In the genomic region with DNA sequence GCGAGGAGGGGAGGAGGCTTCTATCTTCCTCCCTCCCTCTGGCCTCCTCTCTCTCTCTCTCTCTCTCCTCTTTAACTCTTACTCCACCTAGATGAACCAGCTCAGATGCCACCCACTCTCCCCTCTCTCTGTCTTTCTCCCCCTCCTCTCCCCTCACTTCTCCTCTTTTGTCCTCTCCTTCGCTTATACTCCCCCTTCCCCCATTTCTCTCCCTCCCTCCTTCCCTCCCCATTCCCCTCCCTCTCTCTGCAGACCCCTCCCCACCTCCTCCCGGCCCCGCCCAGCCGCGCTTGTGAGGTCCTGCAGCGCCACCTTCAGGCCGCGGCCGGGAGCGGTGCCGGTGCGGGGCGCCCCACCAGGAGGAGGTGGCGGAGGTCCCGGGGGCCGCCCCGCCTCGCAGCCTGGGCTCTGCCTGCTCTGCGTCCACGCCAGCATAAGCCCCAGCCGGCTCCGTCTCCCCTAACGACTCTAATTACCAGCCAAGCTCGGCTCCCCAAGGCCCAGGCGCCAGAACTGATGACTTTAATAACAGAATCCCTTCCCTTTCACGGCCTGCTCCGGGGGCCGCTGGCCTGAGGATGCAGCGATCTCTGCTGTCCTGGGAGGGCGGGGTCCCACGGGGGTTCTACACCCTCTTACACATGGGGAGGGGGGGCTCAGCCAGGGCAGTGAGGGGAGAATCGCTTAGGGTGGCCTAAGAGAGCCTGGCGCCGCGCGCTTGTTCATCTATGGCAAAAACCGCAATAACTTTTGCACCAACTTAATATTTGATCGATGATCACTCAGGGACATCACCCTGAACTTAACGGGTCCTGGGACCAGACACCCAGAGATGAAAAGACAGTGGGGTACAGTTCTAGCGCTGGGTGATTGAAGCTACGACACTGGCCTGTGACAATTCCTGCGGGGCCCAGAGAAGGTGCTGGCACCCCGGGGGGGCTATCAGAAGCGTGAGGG, we compare ENCODE assay signal across 9 cellular contexts.
A peak's percentile ranks its signal among the peaks of the same experiment; 100 is the strongest.
DNase-seq lines count a peak whose midpoint lies in the region; ATAC-seq and TF ChIP-seq lines count a peak whose summit lies in the region.
"Had no signal": no experiment of that assay in that cellular context is flagged by ENCODE, and none has a peak within 500 bp of the region (broad histone marks: within the 10 kb centered on the region; RNA-seq: fewer than 3 reads in every experiment).

No MANE protein-coding gene starts in this region.

- TF ChIP-seq CTCF in DOHH2 (IDR thresholded peaks at IDR 0.05; ENCODE audit: low read depth, low read length, poor library complexity, severe bottlenecking) (peak; percentile 85), NB4 (IDR thresholded peaks at IDR 0.05; ENCODE audit: low read depth, low read length) (peak; percentile 27), hepatocyte (IDR thresholded peaks at IDR 0.05; ENCODE audit: poor library complexity) (peak; percentile 97)

- H3K9me2 ChIP-seq in DOHH2 (replicated peaks; ENCODE audit: control insufficient read depth, low read length) (no peaks in the 10 kb centered on the region), hepatocyte (replicated peaks; ENCODE audit: insufficient read depth) (no peaks in the 10 kb centered on the region)

- H4K20me1 ChIP-seq in DOHH2 (ENCODE audit: control insufficient read depth, insufficient read depth, low read depth, low read length) (no peaks in the 10 kb centered on the region), hepatocyte (ENCODE audit: insufficient read depth, poor library complexity, severe bottlenecking) (no peaks in the 10 kb centered on the region)

- ATAC-seq in activated naive CD8-positive, alpha-beta T cell treated with anti-CD3 and anti-CD28 coated beads, Interleukin-2, amount 50 U/mL, for 24 hours = peak; percentile 37

- H3K9me3 ChIP-seq in DOHH2 (ENCODE audit: control insufficient read depth, insufficient read depth, low read length) (no peaks in the 10 kb centered on the region), hepatocyte (ENCODE audit: low read depth) (no peaks in the 10 kb centered on the region)

- no peaks in the 10 kb centered on the region for H3K4me1 ChIP-seq in DOHH2 (ENCODE audit: control insufficient read depth, low read length)
- H3K4me1 ChIP-seq in hepatocyte (ENCODE audit: insufficient read depth) = peaks cover 19% of the 10 kb centered on the region

- H3K36me3 ChIP-seq in DOHH2 (ENCODE audit: control insufficient read depth, low read length) = no peaks in the 10 kb centered on the region
- no peaks in the 10 kb centered on the region for H3K36me3 ChIP-seq in hepatocyte (replicated peaks; ENCODE audit: insufficient read depth, low read depth)

- 37% methylated on average over 38 of the region's 45 CpGs for WGBS in hepatocyte (ENCODE audit: low lambda C conversion rate, missing lambda C conversion rate)

- no peak for TF ChIP-seq POLR2A in NB4 (IDR thresholded peaks at IDR 0.05; ENCODE audit: extremely low read depth, insufficient read length)

- H3K27ac Mint-ChIP-seq in activated naive CD8-positive, alpha-beta T cell treated with anti-CD3 and anti-CD28 coated beads, Interleukin-2, amount 50 U/mL, for 24 hours = no peak overlapping the region
- H3K27ac Mint-ChIP-seq: IgD-negative memory B cell had no signal

- peaks cover 7% of the 10 kb centered on the region for H3K9me3 Mint-ChIP-seq in activated naive CD8-positive, alpha-beta T cell treated with anti-CD3 and anti-CD28 coated beads, Interleukin-2, amount 50 U/mL, for 24 hours

- no peak overlapping the region for H3K4me3 Mint-ChIP-seq in activated naive CD8-positive, alpha-beta T cell treated with anti-CD3 and anti-CD28 coated beads, Interleukin-2, amount 50 U/mL, for 24 hours
- H3K4me3 Mint-ChIP-seq: IgD-negative memory B cell had no signal

- H2AFZ ChIP-seq in hepatocyte = no peak overlapping the region

- DNase-seq in NB4 (ENCODE audit: low read depth) (peak; percentile 48), hepatocyte (ENCODE audit: low spot score) (peak; percentile 85), SKM-1 treated with dmso at 0.1 percent for 144 hours (lab: John Stamatoyannopoulos, UW; ENCODE audit: unreplicated experiment) (no peak)
- DNase-seq in activated naive CD8-positive, alpha-beta T cell treated with anti-CD3 and anti-CD28 coated beads, Interleukin-2, amount 50 U/mL, for 24 hours = peak; percentile 60
- DNase-seq in stimulated activated CD4-positive, alpha-beta T cell treated with anti-CD3 and anti-CD28 coated beads, Interleukin-12 subunit alpha, Interleukin-12 subunit beta, amount 100 ng/mL, for 4 hours = peak; percentile 21
- DNase-seq in stimulated activated naive CD4-positive, alpha-beta T cell (lab: John Stamatoyannopoulos, UW) = no peak
- DNase-seq in effector CD4-positive, alpha-beta T cell = no peak

- H3F3A ChIP-seq in DOHH2 (ENCODE audit: control insufficient read depth, insufficient read depth) = no peaks in the 10 kb centered on the region

- H3K27me3 ChIP-seq in DOHH2 (ENCODE audit: control insufficient read depth, low read length) (peaks cover 2% of the 10 kb centered on the region; the same call in 1 of the 2 replicates), hepatocyte (peaks cover under 1% of the 10 kb centered on the region)

- peaks cover 39% of the 10 kb centered on the region for H3K27me3 Mint-ChIP-seq in activated naive CD8-positive, alpha-beta T cell treated with anti-CD3 and anti-CD28 coated beads, Interleukin-2, amount 50 U/mL, for 24 hours

- H3K4me2 ChIP-seq in DOHH2 (ENCODE audit: low read length) (no peak overlapping the region), hepatocyte (peak overlapping the region; percentile 73)

- no peaks in the 10 kb centered on the region for H3K79me2 ChIP-seq in DOHH2 (ENCODE audit: control insufficient read depth, low read length)
- no peaks in the 10 kb centered on the region for H3K79me2 ChIP-seq in hepatocyte

- H3K4me3 ChIP-seq in DOHH2 (ENCODE audit: low read length) = no peak overlapping the region
- no peak overlapping the region for H3K4me3 ChIP-seq in NB4 (ENCODE audit: low read depth, low read length)
- no peak overlapping the region for H3K4me3 ChIP-seq in hepatocyte

- H3K27ac ChIP-seq in DOHH2 (ENCODE audit: low read depth, low read length) (no peak overlapping the region), hepatocyte (no peak overlapping the region)

- no peaks in the 10 kb centered on the region for H3K36me3 Mint-ChIP-seq in activated naive CD8-positive, alpha-beta T cell treated with anti-CD3 and anti-CD28 coated beads, Interleukin-2, amount 50 U/mL, for 24 hours (ENCODE audit: low read depth)
- H3K36me3 Mint-ChIP-seq: IgD-negative memory B cell had no signal

- H3K4me1 Mint-ChIP-seq in activated naive CD8-positive, alpha-beta T cell treated with anti-CD3 and anti-CD28 coated beads, Interleukin-2, amount 50 U/mL, for 24 hours = no peaks in the 10 kb centered on the region

Comparison
In these comparisons a context has a peak if more than half of its experiments do, and no peak if none do; other contexts are left out.
1. CTCF ChIP-seq: peak in every context shown above with its lines; median percentile 97 in hepatocyte; 85 in DOHH2; 27 in NB4.
2. DNase-seq: peak in NB4 (single experiment), activated naive CD8-positive, alpha-beta T cell treated with anti-CD3 and anti-CD28 coated beads, Interleukin-2, amount 50 U/mL, for 24 hours (single experiment), hepatocyte (single experiment) and stimulated activated CD4-positive, alpha-beta T cell treated with anti-CD3 and anti-CD28 coated beads, Interleukin-12 subunit alpha, Interleukin-12 subunit beta, amount 100 ng/mL, for 4 hours (single experiment); none in stimulated activated naive CD4-positive, alpha-beta T cell (0 of 6), SKM-1 treated with dmso at 0.1 percent for 144 hours (single experiment) and effector CD4-positive, alpha-beta T cell (single experiment).